ENCODE assay signal across 8 cellular contexts in the genomic region with DNA sequence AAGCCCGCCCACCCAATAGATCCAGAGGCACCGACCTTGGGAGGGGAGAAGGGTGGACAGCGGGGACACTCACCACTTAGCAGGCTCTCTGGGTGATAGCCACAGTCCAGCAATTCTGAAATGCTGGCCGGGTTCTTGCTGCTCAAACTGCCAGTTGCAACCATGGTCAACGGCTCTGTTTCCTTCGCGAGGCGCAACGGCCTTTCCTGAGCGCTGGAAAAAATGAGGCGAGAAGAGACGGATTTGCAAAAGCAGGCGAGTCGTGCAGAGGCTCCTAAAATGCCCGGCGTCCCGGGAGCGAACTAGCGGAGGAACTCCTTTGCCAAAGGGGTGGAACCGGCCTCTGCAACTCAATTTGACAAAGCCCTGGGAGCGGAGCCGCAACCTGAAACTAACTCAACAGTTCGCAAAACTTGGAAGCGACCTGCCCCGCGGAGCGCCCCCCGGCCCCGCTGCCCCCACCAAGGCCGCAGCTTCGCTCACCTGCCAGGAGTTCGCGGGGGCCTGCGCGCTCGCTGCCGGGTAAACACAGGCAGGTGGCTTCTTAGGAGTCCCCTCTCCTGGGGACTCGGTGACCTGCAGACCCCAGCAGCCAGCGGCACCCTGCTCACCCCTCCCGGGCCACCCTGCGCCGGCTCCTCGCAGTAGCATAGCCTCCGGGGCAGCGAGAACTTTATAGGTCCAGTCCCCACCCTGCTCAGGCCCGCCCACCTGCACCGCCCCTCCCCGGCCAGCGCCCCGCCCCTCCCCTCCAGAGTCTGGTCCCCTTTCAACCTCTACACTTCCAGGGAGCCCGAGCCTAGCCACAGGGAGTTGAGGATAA. TPM values are rescaled to one million over a fixed set of nuclear protein-coding genes. Genes with fewer than 3 reads are reported as not detected.
DNase-seq lines count a peak whose midpoint lies in the region; ATAC-seq and TF ChIP-seq lines count a peak whose summit lies in the region.

A gene with protein sequence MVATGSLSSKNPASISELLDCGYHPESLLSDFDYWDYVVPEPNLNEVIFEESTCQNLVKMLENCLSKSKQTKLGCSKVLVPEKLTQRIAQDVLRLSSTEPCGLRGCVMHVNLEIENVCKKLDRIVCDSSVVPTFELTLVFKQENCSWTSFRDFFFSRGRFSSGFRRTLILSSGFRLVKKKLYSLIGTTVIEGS (minus strand): TSS at position 649 of the 823 bp plus-strand sequence. CDS start 485 bp downstream, at position 164.

- H3K4me3 ChIP-seq in esophagus (ENCODE audit: low read depth in 1 of 2, low read length in 2 of 2) (peak within 1 kb of the TSS; percentile 44 to 61), muscle layer of duodenum (ENCODE audit: low read depth in 1 of 2, low read length in 2 of 2) (peak within 1 kb of the TSS; percentile 68 to 83), aorta (ENCODE audit: low read length in 2 of 2) (peak within 1 kb of the TSS; percentile 77 to 79)

- H3K27ac ChIP-seq in esophagus (ENCODE audit: low read depth in 2 of 2, low read length in 1 of 2): no peak within 1 kb of the TSS
- no peak within 1 kb of the TSS for H3K27ac ChIP-seq in muscle layer of duodenum (ENCODE audit: low read length)
- H3K27ac ChIP-seq in aorta (ENCODE audit: low read depth in 1 of 2, low read length in 2 of 2): no peak within 1 kb of the TSS

- H3K9me3 Mint-ChIP-seq in activated B cell treated with CpG ODN at 0.5 μM for 24 hours: no peaks in the 10 kb centered on the region

- H3K36me3 Mint-ChIP-seq in activated B cell treated with CpG ODN at 0.5 μM for 24 hours (ENCODE audit: low read depth): no peaks in the 10 kb centered on the region

- intact Hi-C loops in activated B cell treated with CpG ODN at 0.5 μM for 24 hours (cut with micrococcal nuclease): loop anchor here (1.0 kb wide), 1 partner anchor 94 kb away; no protein-coding TSS in a partner anchor
- intact Hi-C loops in aorta (cut with DNase I): no loop called here

- H3K27me3 ChIP-seq in esophagus (ENCODE audit: control insufficient read depth in 1 of 2, insufficient read depth in 2 of 2, low read length in 2 of 2): peaks cover 0 to 4% of the 10 kb centered on the region in 2 donors
- H3K27me3 ChIP-seq in muscle layer of duodenum (ENCODE audit: low read depth, low read length): no peaks in the 10 kb centered on the region
- H3K27me3 ChIP-seq in aorta (ENCODE audit: control insufficient read depth in 1 of 2, insufficient read depth in 2 of 2, low read length in 1 of 2): no peaks in the 10 kb centered on the region

- no peaks in the 10 kb centered on the region for H3K36me3 ChIP-seq in esophagus (ENCODE audit: control insufficient read depth in 2 of 2, insufficient read depth in 2 of 2, low read length in 1 of 2)
- no peaks in the 10 kb centered on the region for H3K36me3 ChIP-seq in muscle layer of duodenum (ENCODE audit: control insufficient read depth in 1 of 2, insufficient read depth in 2 of 2, low read length in 2 of 2)
- H3K36me3 ChIP-seq in aorta (ENCODE audit: control insufficient read depth in 1 of 2, insufficient read depth in 2 of 2, low read length in 1 of 2): no peaks in the 10 kb centered on the region

- no peak within 1 kb of the TSS for H3K27ac Mint-ChIP-seq in activated B cell treated with CpG ODN at 0.5 μM for 24 hours

- POLR2A ChIA-PET in activated B cell treated with CpG ODN at 0.5 μM for 24 hours (lab: Charles Lee): no interaction called here

- CTCF ChIA-PET in activated B cell treated with CpG ODN at 0.5 μM for 24 hours (lab: Charles Lee): no interaction called here

- H3K4me1 Mint-ChIP-seq in activated B cell treated with CpG ODN at 0.5 μM for 24 hours: peaks cover 15% of the 10 kb centered on the region

- no peaks in the 10 kb centered on the region for H3K9me3 ChIP-seq in esophagus (ENCODE audit: control insufficient read depth in 2 of 2, insufficient read depth in 1 of 2, low read depth in 1 of 2, low read length in 1 of 2)
- no peaks in the 10 kb centered on the region for H3K9me3 ChIP-seq in muscle layer of duodenum (ENCODE audit: control insufficient read depth in 1 of 2, low read length in 2 of 2)
- H3K9me3 ChIP-seq in aorta (ENCODE audit: control insufficient read depth, low read length): no peaks in the 10 kb centered on the region

- peak; percentile 4 for DNase-seq in stimulated activated CD4-positive, alpha-beta T cell treated with anti-CD3 and anti-CD28 coated beads, Interleukin-4, amount 100 ng/mL, for 24 hours
- DNase-seq in stimulated activated CD4-positive, alpha-beta T cell treated with anti-CD3 and anti-CD28 coated beads, Interleukin-2, amount 100 ng/mL, for 48 hours: no peak
- DNase-seq in activated B cell treated with CpG ODN at 0.5 μM for 24 hours (no peak), aorta (peak; percentile 59 to 82), NCI-H2171 treated with DMSO at 0.1 percent for 48 hours (lab: John Stamatoyannopoulos, UW) (no peak), COR-L47 (lab: John Stamatoyannopoulos, UW) (no peak)

- H3K27me3 Mint-ChIP-seq in activated B cell treated with CpG ODN at 0.5 μM for 24 hours: peaks cover 28% of the 10 kb centered on the region

- WGBS in esophagus, 2 donors: 2% methylated on average over 45 to 51 of the region's 51 CpGs
- 1% methylated on average over 51 of the region's 51 CpGs for WGBS in aorta, 2 donors

- ATAC-seq in activated B cell treated with CpG ODN at 0.5 μM for 24 hours (ENCODE audit: low read depth) (peak; percentile 77), aorta (ENCODE audit: low FRiP score) (peak; percentile 76)

- peaks cover 3 to 5% of the 10 kb centered on the region in 2 donors for H3K4me1 ChIP-seq in esophagus (ENCODE audit: control insufficient read depth in 2 of 2, insufficient read depth in 2 of 2, low read length in 1 of 2)
- H3K4me1 ChIP-seq in muscle layer of duodenum (ENCODE audit: control insufficient read depth in 1 of 2, insufficient read depth in 2 of 2, low read length in 2 of 2): no peaks in the 10 kb centered on the region
- H3K4me1 ChIP-seq in aorta (ENCODE audit: control insufficient read depth in 1 of 2, insufficient read depth in 2 of 2, low read length in 2 of 2): no peaks in the 10 kb centered on the region

- TF ChIP-seq CTCF in activated B cell treated with CpG ODN at 0.5 μM for 24 hours (IDR thresholded peaks at IDR 0.05): no peak

- peak within 1 kb of the TSS; percentile 82 for H3K4me3 Mint-ChIP-seq in activated B cell treated with CpG ODN at 0.5 μM for 24 hours

RNA-seq across cellular contexts. Expression of the gene that starts here (rescaled TPM):
- total RNA-seq in activated B cell treated with CpG ODN at 0.5 μM for 24 hours: not detected in 2 replicates
- polyA plus RNA-seq in esophagus: under 1 TPM; 0.12 to 0.27 TPM
- total RNA-seq in aorta: 1 to 10 TPM; 6.1 to 7.0 TPM
- 1 to 10 TPM; 1.5 to 2.0 TPM for polyA plus RNA-seq in aorta

Comparison
In these comparisons a context has a peak if more than half of its experiments do, and no peak if none do; other contexts are left out.
1. DNase-seq: peak in stimulated activated CD4-positive, alpha-beta T cell treated with anti-CD3 and anti-CD28 coated beads, Interleukin-4, amount 100 ng/mL, for 24 hours (single experiment) and aorta (2 of 2); none in stimulated activated CD4-positive, alpha-beta T cell treated with anti-CD3 and anti-CD28 coated beads, Interleukin-2, amount 100 ng/mL, for 48 hours (0 of 2), activated B cell treated with CpG ODN at 0.5 μM for 24 hours (single experiment), NCI-H2171 treated with DMSO at 0.1 percent for 48 hours (single experiment) and COR-L47 (single experiment).
2. Peak in ATAC-seq in activated B cell treated with CpG ODN at 0.5 μM for 24 hours; RNA of the gene not detected or under 1 TPM.
3. Peak in every context shown above with its lines, with median percentiles within 50 percentile points of each other: H3K4me3 ChIP-seq.